In the genomic region with DNA sequence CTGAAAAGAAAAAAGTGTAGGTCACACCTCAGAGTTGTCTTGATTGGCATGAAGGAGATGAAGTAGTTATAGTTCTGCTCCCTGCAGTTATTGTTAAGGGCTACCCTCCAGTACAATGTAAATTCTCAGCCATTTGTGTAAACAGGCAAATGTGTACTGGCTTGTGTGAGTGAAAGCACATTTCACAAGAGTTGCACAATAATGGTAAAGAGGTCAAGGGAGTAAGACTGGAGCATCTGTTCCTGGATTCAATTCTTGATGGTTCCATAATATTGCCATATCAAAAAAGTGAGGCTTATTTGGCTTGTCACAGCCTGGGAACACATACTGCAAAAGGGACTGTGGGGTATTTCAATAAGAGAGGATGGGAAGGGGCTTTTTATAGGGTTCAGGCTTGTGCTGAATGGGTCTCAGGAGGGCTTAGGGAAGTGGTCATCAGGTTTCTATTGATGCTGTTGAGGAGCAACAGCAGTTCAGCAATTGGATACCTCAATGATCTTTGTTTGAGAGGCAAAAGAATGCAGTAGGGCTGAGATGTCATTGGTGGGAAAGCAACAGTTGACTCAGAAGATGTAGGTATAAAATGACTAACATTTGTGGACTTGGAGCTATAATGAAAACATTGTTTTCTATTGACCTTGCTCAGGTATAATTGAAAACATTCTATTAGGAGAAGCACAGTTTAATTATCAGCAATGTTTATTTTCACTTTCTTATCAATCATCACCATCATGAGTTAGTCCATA, we compare ENCODE assay signal across 1 cellular context.
TF ChIP-seq lines count a peak whose summit lies in the region.

No MANE protein-coding gene starts in this region.

TF ChIP-seq in HepG2, 621 proteins besides CTCF, POLR2A, EP300 and RAD21 (continued from another document and continues in another):
- TF ChIP-seq, protein P1, sequence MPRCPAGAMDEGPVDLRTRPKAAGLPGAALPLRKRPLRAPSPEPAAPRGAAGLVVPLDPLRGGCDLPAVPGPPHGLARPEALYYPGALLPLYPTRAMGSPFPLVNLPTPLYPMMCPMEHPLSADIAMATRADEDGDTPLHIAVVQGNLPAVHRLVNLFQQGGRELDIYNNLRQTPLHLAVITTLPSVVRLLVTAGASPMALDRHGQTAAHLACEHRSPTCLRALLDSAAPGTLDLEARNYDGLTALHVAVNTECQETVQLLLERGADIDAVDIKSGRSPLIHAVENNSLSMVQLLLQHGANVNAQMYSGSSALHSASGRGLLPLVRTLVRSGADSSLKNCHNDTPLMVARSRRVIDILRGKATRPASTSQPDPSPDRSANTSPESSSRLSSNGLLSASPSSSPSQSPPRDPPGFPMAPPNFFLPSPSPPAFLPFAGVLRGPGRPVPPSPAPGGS (CRISPR knock-in tag; IDR thresholded peaks at IDR 0.05), result no peak
- TF ChIP-seq, protein P2, sequence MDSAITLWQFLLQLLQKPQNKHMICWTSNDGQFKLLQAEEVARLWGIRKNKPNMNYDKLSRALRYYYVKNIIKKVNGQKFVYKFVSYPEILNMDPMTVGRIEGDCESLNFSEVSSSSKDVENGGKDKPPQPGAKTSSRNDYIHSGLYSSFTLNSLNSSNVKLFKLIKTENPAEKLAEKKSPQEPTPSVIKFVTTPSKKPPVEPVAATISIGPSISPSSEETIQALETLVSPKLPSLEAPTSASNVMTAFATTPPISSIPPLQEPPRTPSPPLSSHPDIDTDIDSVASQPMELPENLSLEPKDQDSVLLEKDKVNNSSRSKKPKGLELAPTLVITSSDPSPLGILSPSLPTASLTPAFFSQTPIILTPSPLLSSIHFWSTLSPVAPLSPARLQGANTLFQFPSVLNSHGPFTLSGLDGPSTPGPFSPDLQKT (CRISPR knock-in tag; IDR thresholded peaks at IDR 0.05; ENCODE audit: borderline replicate concordance), result no peak
- peak; percentile 35; the same call in 1 of the 2 replicates for TF ChIP-seq IRF2 (CRISPR knock-in tag; IDR thresholded peaks at IDR 0.05)
- TF ChIP-seq, protein P3, sequence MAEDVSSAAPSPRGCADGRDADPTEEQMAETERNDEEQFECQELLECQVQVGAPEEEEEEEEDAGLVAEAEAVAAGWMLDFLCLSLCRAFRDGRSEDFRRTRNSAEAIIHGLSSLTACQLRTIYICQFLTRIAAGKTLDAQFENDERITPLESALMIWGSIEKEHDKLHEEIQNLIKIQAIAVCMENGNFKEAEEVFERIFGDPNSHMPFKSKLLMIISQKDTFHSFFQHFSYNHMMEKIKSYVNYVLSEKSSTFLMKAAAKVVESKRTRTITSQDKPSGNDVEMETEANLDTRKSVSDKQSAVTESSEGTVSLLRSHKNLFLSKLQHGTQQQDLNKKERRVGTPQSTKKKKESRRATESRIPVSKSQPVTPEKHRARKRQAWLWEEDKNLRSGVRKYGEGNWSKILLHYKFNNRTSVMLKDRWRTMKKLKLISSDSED (CRISPR knock-in tag; IDR thresholded peaks at IDR 0.05), result no peak
- TF ChIP-seq, protein P4, sequence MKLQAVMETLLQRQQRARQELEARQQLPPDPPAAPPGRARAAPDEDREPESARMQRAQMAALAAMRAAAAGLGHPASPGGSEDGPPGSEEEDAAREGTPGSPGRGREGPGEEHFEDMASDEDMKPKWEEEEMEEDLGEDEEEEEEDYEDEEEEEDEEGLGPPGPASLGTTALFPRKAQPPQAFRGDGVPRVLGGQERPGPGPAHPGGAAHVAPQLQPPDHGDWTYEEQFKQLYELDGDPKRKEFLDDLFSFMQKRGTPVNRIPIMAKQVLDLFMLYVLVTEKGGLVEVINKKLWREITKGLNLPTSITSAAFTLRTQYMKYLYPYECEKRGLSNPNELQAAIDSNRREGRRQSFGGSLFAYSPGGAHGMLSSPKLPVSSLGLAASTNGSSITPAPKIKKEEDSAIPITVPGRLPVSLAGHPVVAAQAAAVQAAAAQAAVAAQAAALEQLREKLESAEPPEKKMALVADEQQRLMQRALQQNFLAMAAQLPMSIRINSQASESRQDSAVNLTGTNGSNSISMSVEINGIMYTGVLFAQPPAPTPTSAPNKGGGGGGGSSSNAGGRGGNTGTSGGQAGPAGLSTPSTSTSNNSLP (IDR thresholded peaks at IDR 0.05; ENCODE audit: low read depth, low read length), result 0 out of 2 replicates have a peak, but pooled peaks have one; percentile 46
- no peak for TF ChIP-seq ZKSCAN1 (IDR thresholded peaks at IDR 0.05; ENCODE audit: low read length)
- TF ChIP-seq RFXANK (CRISPR knock-in tag; IDR thresholded peaks at IDR 0.05), result no peak
- no peak for TF ChIP-seq LCORL (IDR thresholded peaks at IDR 0.05)
- TF ChIP-seq LCORL (CRISPR knock-in tag; IDR thresholded peaks at IDR 0.05), result peak; percentile 56; the same call in 1 of the 2 replicates
- TF ChIP-seq, protein P5, sequence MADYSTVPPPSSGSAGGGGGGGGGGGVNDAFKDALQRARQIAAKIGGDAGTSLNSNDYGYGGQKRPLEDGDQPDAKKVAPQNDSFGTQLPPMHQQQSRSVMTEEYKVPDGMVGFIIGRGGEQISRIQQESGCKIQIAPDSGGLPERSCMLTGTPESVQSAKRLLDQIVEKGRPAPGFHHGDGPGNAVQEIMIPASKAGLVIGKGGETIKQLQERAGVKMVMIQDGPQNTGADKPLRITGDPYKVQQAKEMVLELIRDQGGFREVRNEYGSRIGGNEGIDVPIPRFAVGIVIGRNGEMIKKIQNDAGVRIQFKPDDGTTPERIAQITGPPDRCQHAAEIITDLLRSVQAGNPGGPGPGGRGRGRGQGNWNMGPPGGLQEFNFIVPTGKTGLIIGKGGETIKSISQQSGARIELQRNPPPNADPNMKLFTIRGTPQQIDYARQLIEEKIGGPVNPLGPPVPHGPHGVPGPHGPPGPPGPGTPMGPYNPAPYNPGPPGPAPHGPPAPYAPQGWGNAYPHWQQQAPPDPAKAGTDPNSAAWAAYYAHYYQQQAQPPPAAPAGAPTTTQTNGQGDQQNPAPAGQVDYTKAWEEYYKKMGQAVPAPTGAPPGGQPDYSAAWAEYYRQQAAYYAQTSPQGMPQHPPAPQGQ (CRISPR knock-in tag; IDR thresholded peaks at IDR 0.05; ENCODE audit: borderline replicate concordance), result no peak
- TF ChIP-seq, protein P6, sequence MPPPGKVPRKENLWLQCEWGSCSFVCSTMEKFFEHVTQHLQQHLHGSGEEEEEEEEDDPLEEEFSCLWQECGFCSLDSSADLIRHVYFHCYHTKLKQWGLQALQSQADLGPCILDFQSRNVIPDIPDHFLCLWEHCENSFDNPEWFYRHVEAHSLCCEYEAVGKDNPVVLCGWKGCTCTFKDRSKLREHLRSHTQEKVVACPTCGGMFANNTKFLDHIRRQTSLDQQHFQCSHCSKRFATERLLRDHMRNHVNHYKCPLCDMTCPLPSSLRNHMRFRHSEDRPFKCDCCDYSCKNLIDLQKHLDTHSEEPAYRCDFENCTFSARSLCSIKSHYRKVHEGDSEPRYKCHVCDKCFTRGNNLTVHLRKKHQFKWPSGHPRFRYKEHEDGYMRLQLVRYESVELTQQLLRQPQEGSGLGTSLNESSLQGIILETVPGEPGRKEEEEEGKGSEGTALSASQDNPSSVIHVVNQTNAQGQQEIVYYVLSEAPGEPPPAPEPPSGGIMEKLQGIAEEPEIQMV (CRISPR knock-in tag; IDR thresholded peaks at IDR 0.05; ENCODE audit: low read depth), result no peak
- TF ChIP-seq, protein P7, sequence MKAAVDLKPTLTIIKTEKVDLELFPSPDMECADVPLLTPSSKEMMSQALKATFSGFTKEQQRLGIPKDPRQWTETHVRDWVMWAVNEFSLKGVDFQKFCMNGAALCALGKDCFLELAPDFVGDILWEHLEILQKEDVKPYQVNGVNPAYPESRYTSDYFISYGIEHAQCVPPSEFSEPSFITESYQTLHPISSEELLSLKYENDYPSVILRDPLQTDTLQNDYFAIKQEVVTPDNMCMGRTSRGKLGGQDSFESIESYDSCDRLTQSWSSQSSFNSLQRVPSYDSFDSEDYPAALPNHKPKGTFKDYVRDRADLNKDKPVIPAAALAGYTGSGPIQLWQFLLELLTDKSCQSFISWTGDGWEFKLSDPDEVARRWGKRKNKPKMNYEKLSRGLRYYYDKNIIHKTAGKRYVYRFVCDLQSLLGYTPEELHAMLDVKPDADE (CRISPR knock-in tag; IDR thresholded peaks at IDR 0.05), result no peak
- TF ChIP-seq ARNT (IDR thresholded peaks at IDR 0.05), result no peak
- TF ChIP-seq MED13 (CRISPR knock-in tag; IDR thresholded peaks at IDR 0.05), result no peak
- TF ChIP-seq TRIM24 (CRISPR knock-in tag; IDR thresholded peaks at IDR 0.05), result peak; percentile 93
- TF ChIP-seq ZBTB3 (CRISPR knock-in tag; IDR thresholded peaks at IDR 0.05; ENCODE audit: borderline replicate concordance, low read depth), result no peak
- no peak for TF ChIP-seq POLR2AphosphoS5 (IDR thresholded peaks at IDR 0.05; ENCODE audit: low read depth, low read length)
- no peak for TF ChIP-seq NFE2 (CRISPR knock-in tag; IDR thresholded peaks at IDR 0.05)
- TF ChIP-seq ZNF383 (CRISPR knock-in tag; IDR thresholded peaks at IDR 0.05; ENCODE audit: borderline replicate concordance), result no peak
- TF ChIP-seq ZNF720 (CRISPR knock-in tag; IDR thresholded peaks at IDR 0.05), result no peak
- no peak for TF ChIP-seq SYNCRIP (IDR thresholded peaks at IDR 0.05; ENCODE audit: insufficient read depth, low read depth, low read length)
- TF ChIP-seq MAZ (IDR thresholded peaks at IDR 0.05; ENCODE audit: borderline replicate concordance, low read depth, low read length), result no peak
- 0 out of 2 replicates have a peak, but pooled peaks have one; percentile 41 for TF ChIP-seq MAZ (CRISPR knock-in tag; IDR thresholded peaks at IDR 0.05; ENCODE audit: low read depth)
- no peak for TF ChIP-seq ZNF501 (CRISPR knock-in tag; IDR thresholded peaks at IDR 0.05)
- TF ChIP-seq, protein P8, sequence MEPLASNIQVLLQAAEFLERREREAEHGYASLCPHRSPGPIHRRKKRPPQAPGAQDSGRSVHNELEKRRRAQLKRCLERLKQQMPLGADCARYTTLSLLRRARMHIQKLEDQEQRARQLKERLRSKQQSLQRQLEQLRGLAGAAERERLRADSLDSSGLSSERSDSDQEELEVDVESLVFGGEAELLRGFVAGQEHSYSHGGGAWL (CRISPR knock-in tag; IDR thresholded peaks at IDR 0.05), result no peak
- TF ChIP-seq, protein P9, sequence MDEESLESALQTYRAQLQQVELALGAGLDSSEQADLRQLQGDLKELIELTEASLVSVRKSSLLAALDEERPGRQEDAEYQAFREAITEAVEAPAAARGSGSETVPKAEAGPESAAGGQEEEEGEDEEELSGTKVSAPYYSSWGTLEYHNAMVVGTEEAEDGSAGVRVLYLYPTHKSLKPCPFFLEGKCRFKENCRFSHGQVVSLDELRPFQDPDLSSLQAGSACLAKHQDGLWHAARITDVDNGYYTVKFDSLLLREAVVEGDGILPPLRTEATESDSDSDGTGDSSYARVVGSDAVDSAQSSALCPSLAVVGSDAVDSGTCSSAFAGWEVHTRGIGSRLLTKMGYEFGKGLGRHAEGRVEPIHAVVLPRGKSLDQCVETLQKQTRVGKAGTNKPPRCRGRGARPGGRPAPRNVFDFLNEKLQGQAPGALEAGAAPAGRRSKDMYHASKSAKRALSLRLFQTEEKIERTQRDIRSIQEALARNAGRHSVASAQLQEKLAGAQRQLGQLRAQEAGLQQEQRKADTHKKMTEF (CRISPR knock-in tag; IDR thresholded peaks at IDR 0.05), result peak; percentile 69; the same call in 1 of the 2 replicates
- TF ChIP-seq, protein P10, sequence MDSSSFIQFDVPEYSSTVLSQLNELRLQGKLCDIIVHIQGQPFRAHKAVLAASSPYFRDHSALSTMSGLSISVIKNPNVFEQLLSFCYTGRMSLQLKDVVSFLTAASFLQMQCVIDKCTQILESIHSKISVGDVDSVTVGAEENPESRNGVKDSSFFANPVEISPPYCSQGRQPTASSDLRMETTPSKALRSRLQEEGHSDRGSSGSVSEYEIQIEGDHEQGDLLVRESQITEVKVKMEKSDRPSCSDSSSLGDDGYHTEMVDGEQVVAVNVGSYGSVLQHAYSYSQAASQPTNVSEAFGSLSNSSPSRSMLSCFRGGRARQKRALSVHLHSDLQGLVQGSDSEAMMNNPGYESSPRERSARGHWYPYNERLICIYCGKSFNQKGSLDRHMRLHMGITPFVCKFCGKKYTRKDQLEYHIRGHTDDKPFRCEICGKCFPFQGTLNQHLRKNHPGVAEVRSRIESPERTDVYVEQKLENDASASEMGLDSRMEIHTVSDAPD (CRISPR knock-in tag; IDR thresholded peaks at IDR 0.05), result peak; percentile 74; the same call in 1 of the 2 replicates
- TF ChIP-seq, protein P11, sequence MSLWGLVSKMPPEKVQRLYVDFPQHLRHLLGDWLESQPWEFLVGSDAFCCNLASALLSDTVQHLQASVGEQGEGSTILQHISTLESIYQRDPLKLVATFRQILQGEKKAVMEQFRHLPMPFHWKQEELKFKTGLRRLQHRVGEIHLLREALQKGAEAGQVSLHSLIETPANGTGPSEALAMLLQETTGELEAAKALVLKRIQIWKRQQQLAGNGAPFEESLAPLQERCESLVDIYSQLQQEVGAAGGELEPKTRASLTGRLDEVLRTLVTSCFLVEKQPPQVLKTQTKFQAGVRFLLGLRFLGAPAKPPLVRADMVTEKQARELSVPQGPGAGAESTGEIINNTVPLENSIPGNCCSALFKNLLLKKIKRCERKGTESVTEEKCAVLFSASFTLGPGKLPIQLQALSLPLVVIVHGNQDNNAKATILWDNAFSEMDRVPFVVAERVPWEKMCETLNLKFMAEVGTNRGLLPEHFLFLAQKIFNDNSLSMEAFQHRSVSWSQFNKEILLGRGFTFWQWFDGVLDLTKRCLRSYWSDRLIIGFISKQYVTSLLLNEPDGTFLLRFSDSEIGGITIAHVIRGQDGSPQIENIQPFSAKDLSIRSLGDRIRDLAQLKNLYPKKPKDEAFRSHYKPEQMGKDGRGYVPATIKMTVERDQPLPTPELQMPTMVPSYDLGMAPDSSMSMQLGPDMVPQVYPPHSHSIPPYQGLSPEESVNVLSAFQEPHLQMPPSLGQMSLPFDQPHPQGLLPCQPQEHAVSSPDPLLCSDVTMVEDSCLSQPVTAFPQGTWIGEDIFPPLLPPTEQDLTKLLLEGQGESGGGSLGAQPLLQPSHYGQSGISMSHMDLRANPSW (CRISPR knock-in tag; IDR thresholded peaks at IDR 0.05; ENCODE audit: borderline replicate concordance), result no peak
- no peak for TF ChIP-seq NFE2L2 (IDR thresholded peaks at IDR 0.05; ENCODE audit: low read length)
- no peak for TF ChIP-seq RBM39 (IDR thresholded peaks at IDR 0.05; ENCODE audit: low read depth, low read length, poor library complexity, severe bottlenecking)
- no peak for TF ChIP-seq ZSCAN30 (CRISPR knock-in tag; IDR thresholded peaks at IDR 0.05)
- no peak for TF ChIP-seq RBAK (CRISPR knock-in tag; IDR thresholded peaks at IDR 0.05)
